Comparison of ENCODE assay signal across 17 cellular contexts in the genomic region with DNA sequence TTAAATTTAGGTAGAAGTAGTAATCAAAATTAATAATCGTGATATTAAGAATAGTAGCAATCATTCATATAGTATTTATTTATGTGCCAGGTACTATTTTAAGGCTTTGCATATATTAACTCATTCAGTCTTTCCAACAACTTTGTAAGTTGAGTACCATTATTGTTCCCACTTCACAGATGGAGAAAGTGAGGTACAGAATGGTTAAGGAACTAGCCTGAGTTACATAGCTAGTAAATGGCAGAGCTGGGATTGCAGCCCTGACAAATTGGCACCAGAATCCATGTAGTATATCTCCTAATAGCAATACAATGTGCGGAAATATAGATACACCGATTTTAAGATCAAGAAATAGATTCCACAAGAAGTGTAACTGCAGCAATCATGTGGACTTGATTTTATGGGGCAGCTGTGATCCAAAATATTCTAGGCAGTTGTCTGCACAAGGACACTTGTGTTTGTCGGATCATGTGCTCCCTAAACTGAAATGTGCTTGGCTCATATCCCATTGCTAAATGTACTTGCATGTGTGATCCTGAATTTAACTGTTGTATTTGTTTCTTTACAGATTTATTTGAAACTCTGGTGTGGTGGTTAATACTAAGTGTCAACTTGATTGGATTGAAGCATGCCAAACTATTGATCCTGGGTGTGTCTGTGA.
"Had no signal": no experiment of that assay in that cellular context is flagged by ENCODE, and none has a peak within 500 bp of the region (broad histone marks: within the 10 kb centered on the region; RNA-seq: fewer than 3 reads in every experiment).

No MANE protein-coding gene starts in this region.

- DNase-seq: colonic mucosa; dermis blood vessel endothelial cell; gastrocnemius medialis; heart right ventricle; hypothalamus; islet precursor cell; left ventricle myocardium inferior; mesendoderm; naive thymus-derived CD8-positive, alpha-beta T cell; posterior cingulate gyrus; right cardiac atrium; stimulated activated CD4-positive, alpha-beta T cell treated with anti-CD3 and anti-CD28 coated beads, Interleukin-4, amount 100 ng/mL, for 1 hour; testis; upper lobe of right lung had no signal

- H3K4me3 ChIP-seq: colonic mucosa, gastrocnemius medialis, heart right ventricle, left ventricle myocardium inferior, testis, tibial nerve, upper lobe of right lung, vagina had no signal

- H3K4me1 ChIP-seq: colonic mucosa, gastrocnemius medialis, testis, upper lobe of right lung, vagina had no signal

- H3K36me3 ChIP-seq: colonic mucosa, gastrocnemius medialis, heart right ventricle, left ventricle myocardium inferior, tibial nerve, upper lobe of right lung, vagina had no signal

- ATAC-seq: gastrocnemius medialis; heart right ventricle; naive thymus-derived CD8-positive, alpha-beta T cell; right cardiac atrium; stimulated activated memory B cell treated with anti-CD40 and anti-IgM and Interleukin-4, amounts not matched to agents 10 μg/mL and 1 μg/mL and 100 μg/mL, for 72 hours; upper lobe of right lung had no signal

- H3K27ac ChIP-seq: colonic mucosa, gastrocnemius medialis, heart right ventricle, left ventricle myocardium inferior, testis, tibial nerve, upper lobe of right lung, vagina had no signal

- H3K27me3 ChIP-seq: colonic mucosa, gastrocnemius medialis, heart right ventricle, testis, tibial nerve, upper lobe of right lung, vagina had no signal

- H3K9me3 ChIP-seq: colonic mucosa, gastrocnemius medialis, heart right ventricle, left ventricle myocardium inferior, testis, tibial nerve, upper lobe of right lung, vagina had no signal
